In the genomic region with DNA sequence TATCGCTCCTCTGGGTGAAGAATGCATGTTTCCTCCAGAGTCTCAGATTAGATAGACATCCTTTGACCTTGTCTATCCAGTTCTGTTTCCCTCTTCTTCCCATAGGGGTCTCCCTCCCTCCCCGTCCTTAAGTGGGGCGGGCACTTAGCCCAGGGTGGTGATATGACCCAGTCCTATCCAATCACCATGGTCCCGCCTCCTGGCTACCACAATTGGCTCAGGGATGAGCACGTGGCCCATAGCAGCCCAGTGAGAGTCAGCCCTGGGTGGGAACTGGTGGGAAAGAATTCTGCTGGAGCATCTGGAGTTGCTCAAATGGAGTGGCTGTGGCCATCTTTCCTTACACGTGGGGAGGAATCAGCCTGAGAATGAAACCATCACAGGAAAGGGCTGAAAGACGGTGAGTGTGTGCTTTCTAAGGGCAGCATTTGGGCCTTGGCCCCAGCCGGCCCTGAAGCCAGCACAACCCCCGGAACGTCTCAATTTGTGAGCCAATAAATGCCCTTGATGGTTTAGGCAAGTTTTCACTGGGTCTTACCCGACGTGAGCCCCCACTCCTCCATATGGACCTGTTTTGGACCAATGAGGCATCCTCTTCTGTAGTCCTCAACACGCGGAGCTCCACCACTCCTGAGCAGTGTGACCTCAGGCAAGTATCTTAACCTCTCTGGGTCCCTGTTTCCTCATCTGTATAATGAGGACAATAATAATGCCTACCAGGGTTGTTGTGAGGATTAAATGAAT, we compare ENCODE assay signal across 1 cellular context.
TF ChIP-seq lines count a peak whose summit lies in the region.

No MANE protein-coding gene starts in this region.

TF ChIP-seq in HepG2, 621 proteins besides CTCF, POLR2A, EP300 and RAD21 (continued from another document and continues in another):
- TF ChIP-seq, protein P1, sequence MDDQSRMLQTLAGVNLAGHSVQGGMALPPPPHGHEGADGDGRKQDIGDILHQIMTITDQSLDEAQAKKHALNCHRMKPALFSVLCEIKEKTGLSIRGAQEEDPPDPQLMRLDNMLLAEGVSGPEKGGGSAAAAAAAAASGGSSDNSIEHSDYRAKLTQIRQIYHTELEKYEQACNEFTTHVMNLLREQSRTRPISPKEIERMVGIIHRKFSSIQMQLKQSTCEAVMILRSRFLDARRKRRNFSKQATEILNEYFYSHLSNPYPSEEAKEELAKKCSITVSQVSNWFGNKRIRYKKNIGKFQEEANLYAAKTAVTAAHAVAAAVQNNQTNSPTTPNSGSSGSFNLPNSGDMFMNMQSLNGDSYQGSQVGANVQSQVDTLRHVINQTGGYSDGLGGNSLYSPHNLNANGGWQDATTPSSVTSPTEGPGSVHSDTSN (CRISPR knock-in tag; IDR thresholded peaks at IDR 0.05; ENCODE audit: borderline replicate concordance), result no peak
- TF ChIP-seq ZFP36L2 (CRISPR knock-in tag; IDR thresholded peaks at IDR 0.05) (no peak), SMARCE1 (IDR thresholded peaks at IDR 0.05; ENCODE audit: borderline replicate concordance) (no peak), PITX1 (CRISPR knock-in tag; IDR thresholded peaks at IDR 0.05) (no peak), ZNF224 (CRISPR knock-in tag; IDR thresholded peaks at IDR 0.05) (no peak), HMG20A (CRISPR knock-in tag; IDR thresholded peaks at IDR 0.05; ENCODE audit: borderline replicate concordance) (no peak; the same call in 1 of the 2 replicates), ZNF773 (CRISPR knock-in tag; IDR thresholded peaks at IDR 0.05; ENCODE audit: borderline replicate concordance) (no peak), SNAI1 (CRISPR knock-in tag; IDR thresholded peaks at IDR 0.05; ENCODE audit: borderline replicate concordance) (no peak), GABPB1 (CRISPR knock-in tag; IDR thresholded peaks at IDR 0.05) (0 out of 2 replicates have a peak, but pooled peaks have one; percentile 12), ZZZ3 (CRISPR knock-in tag; IDR thresholded peaks at IDR 0.05; ENCODE audit: borderline replicate concordance) (0 out of 2 replicates have a peak, but pooled peaks have one; percentile 15), NAIF1 (CRISPR knock-in tag; IDR thresholded peaks at IDR 0.05; ENCODE audit: borderline replicate concordance) (no peak), YEATS4 (CRISPR knock-in tag; IDR thresholded peaks at IDR 0.05; ENCODE audit: borderline replicate concordance) (no peak), IRX3 (CRISPR knock-in tag; IDR thresholded peaks at IDR 0.05; ENCODE audit: borderline replicate concordance, low read depth) (no peak), SPEN (CRISPR knock-in tag; IDR thresholded peaks at IDR 0.05; ENCODE audit: low read depth) (peak; percentile 58), WIZ (CRISPR knock-in tag; IDR thresholded peaks at IDR 0.05) (peak; percentile 51; the same call in 1 of the 2 replicates), ZFP36 (IDR thresholded peaks at IDR 0.05; ENCODE audit: borderline replicate concordance, low read depth, low read length, partially characterized antibody) (no peak), AHR (CRISPR knock-in tag; IDR thresholded peaks at IDR 0.05) (0 out of 2 replicates have a peak, but pooled peaks have one; percentile 12), ZNF761 (CRISPR knock-in tag; conservative IDR thresholded peaks at IDR 0.05) (no peak), PAF1 (CRISPR knock-in tag; IDR thresholded peaks at IDR 0.05) (no peak), TP53 (CRISPR knock-in tag; conservative IDR thresholded peaks at IDR 0.05) (no peak), ZBTB3 (CRISPR knock-in tag; IDR thresholded peaks at IDR 0.05; ENCODE audit: borderline replicate concordance, low read depth) (no peak), ZNF207 (IDR thresholded peaks at IDR 0.05; ENCODE audit: borderline replicate concordance) (no peak), ISX (CRISPR knock-in tag; conservative IDR thresholded peaks at IDR 0.05) (no peak), ATF7-NPFF (CRISPR knock-in tag; IDR thresholded peaks at IDR 0.05; ENCODE audit: low read depth) (no peak), FOXJ3 (CRISPR knock-in tag; IDR thresholded peaks at IDR 0.05; ENCODE audit: borderline replicate concordance) (no peak)
- TF ChIP-seq, protein P2, sequence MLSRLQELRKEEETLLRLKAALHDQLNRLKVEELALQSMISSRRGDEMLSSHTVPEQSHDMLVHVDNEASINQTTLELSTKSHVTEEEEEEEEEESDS (CRISPR knock-in tag; IDR thresholded peaks at IDR 0.05; ENCODE audit: borderline replicate concordance), result no peak
- TF ChIP-seq, protein P3, sequence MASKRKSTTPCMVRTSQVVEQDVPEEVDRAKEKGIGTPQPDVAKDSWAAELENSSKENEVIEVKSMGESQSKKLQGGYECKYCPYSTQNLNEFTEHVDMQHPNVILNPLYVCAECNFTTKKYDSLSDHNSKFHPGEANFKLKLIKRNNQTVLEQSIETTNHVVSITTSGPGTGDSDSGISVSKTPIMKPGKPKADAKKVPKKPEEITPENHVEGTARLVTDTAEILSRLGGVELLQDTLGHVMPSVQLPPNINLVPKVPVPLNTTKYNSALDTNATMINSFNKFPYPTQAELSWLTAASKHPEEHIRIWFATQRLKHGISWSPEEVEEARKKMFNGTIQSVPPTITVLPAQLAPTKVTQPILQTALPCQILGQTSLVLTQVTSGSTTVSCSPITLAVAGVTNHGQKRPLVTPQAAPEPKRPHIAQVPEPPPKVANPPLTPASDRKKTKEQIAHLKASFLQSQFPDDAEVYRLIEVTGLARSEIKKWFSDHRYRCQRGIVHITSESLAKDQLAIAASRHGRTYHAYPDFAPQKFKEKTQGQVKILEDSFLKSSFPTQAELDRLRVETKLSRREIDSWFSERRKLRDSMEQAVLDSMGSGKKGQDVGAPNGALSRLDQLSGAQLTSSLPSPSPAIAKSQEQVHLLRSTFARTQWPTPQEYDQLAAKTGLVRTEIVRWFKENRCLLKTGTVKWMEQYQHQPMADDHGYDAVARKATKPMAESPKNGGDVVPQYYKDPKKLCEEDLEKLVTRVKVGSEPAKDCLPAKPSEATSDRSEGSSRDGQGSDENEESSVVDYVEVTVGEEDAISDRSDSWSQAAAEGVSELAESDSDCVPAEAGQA (IDR thresholded peaks at IDR 0.05; ENCODE audit: low read depth), result no peak
- TF ChIP-seq, protein P3 (CRISPR knock-in tag; IDR thresholded peaks at IDR 0.05; ENCODE audit: borderline replicate concordance), result no peak
- TF ChIP-seq, protein P4, sequence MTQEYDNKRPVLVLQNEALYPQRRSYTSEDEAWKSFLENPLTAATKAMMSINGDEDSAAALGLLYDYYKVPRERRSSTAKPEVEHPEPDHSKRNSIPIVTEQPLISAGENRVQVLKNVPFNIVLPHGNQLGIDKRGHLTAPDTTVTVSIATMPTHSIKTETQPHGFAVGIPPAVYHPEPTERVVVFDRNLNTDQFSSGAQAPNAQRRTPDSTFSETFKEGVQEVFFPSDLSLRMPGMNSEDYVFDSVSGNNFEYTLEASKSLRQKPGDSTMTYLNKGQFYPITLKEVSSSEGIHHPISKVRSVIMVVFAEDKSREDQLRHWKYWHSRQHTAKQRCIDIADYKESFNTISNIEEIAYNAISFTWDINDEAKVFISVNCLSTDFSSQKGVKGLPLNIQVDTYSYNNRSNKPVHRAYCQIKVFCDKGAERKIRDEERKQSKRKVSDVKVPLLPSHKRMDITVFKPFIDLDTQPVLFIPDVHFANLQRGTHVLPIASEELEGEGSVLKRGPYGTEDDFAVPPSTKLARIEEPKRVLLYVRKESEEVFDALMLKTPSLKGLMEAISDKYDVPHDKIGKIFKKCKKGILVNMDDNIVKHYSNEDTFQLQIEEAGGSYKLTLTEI (CRISPR knock-in tag; conservative IDR thresholded peaks at IDR 0.05), result no peak
- TF ChIP-seq, protein P5, sequence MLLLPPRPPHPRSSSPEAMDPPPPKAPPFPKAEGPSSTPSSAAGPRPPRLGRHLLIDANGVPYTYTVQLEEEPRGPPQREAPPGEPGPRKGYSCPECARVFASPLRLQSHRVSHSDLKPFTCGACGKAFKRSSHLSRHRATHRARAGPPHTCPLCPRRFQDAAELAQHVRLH (CRISPR knock-in tag; IDR thresholded peaks at IDR 0.05; ENCODE audit: borderline replicate concordance, low read depth), result no peak
- TF ChIP-seq, protein P6, sequence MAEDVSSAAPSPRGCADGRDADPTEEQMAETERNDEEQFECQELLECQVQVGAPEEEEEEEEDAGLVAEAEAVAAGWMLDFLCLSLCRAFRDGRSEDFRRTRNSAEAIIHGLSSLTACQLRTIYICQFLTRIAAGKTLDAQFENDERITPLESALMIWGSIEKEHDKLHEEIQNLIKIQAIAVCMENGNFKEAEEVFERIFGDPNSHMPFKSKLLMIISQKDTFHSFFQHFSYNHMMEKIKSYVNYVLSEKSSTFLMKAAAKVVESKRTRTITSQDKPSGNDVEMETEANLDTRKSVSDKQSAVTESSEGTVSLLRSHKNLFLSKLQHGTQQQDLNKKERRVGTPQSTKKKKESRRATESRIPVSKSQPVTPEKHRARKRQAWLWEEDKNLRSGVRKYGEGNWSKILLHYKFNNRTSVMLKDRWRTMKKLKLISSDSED (CRISPR knock-in tag; IDR thresholded peaks at IDR 0.05), result no peak
- TF ChIP-seq, protein P7, sequence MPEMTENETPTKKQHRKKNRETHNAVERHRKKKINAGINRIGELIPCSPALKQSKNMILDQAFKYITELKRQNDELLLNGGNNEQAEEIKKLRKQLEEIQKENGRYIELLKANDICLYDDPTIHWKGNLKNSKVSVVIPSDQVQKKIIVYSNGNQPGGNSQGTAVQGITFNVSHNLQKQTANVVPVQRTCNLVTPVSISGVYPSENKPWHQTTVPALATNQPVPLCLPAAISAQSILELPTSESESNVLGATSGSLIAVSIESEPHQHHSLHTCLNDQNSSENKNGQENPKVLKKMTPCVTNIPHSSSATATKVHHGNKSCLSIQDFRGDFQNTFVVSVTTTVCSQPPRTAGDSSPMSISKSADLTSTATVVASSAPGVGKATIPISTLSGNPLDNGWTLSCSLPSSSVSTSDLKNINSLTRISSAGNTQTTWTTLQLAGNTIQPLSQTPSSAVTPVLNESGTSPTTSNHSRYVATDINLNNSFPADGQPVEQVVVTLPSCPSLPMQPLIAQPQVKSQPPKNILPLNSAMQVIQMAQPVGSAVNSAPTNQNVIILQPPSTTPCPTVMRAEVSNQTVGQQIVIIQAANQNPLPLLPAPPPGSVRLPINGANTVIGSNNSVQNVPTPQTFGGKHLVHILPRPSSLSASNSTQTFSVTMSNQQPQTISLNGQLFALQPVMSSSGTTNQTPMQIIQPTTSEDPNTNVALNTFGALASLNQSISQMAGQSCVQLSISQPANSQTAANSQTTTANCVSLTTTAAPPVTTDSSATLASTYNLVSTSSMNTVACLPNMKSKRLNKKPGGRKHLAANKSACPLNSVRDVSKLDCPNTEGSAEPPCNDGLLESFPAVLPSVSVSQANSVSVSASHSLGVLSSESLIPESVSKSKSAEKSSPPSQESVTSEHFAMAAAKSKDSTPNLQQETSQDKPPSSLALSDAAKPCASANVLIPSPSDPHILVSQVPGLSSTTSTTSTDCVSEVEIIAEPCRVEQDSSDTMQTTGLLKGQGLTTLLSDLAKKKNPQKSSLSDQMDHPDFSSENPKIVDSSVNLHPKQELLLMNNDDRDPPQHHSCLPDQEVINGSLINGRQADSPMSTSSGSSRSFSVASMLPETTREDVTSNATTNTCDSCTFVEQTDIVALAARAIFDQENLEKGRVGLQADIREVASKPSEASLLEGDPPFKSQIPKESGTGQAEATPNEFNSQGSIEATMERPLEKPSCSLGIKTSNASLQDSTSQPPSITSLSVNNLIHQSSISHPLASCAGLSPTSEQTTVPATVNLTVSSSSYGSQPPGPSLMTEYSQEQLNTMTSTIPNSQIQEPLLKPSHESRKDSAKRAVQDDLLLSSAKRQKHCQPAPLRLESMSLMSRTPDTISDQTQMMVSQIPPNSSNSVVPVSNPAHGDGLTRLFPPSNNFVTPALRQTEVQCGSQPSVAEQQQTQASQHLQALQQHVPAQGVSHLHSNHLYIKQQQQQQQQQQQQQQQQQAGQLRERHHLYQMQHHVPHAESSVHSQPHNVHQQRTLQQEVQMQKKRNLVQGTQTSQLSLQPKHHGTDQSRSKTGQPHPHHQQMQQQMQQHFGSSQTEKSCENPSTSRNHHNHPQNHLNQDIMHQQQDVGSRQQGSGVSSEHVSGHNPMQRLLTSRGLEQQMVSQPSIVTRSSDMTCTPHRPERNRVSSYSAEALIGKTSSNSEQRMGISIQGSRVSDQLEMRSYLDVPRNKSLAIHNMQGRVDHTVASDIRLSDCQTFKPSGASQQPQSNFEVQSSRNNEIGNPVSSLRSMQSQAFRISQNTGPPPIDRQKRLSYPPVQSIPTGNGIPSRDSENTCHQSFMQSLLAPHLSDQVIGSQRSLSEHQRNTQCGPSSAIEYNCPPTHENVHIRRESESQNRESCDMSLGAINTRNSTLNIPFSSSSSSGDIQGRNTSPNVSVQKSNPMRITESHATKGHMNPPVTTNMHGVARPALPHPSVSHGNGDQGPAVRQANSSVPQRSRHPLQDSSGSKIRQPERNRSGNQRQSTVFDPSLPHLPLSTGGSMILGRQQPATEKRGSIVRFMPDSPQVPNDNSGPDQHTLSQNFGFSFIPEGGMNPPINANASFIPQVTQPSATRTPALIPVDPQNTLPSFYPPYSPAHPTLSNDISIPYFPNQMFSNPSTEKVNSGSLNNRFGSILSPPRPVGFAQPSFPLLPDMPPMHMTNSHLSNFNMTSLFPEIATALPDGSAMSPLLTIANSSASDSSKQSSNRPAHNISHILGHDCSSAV (CRISPR knock-in tag; IDR thresholded peaks at IDR 0.05; ENCODE audit: borderline replicate concordance), result no peak
- TF ChIP-seq, protein P8, sequence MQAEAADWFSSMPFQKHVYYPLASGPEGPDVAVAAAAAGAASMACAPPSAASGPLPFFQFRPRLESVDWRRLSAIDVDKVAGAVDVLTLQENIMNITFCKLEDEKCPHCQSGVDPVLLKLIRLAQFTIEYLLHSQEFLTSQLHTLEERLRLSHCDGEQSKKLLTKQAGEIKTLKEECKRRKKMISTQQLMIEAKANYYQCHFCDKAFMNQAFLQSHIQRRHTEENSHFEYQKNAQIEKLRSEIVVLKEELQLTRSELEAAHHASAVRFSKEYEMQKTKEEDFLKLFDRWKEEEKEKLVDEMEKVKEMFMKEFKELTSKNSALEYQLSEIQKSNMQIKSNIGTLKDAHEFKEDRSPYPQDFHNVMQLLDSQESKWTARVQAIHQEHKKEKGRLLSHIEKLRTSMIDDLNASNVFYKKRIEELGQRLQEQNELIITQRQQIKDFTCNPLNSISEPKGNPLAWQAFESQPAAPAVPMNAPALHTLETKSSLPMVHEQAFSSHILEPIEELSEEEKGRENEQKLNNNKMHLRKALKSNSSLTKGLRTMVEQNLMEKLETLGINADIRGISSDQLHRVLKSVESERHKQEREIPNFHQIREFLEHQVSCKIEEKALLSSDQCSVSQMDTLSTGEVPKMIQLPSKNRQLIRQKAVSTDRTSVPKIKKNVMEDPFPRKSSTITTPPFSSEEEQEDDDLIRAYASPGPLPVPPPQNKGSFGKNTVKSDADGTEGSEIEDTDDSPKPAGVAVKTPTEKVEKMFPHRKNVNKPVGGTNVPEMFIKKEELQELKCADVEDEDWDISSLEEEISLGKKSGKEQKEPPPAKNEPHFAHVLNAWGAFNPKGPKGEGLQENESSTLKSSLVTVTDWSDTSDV (CRISPR knock-in tag; IDR thresholded peaks at IDR 0.05), result no peak
